In the genomic region with DNA sequence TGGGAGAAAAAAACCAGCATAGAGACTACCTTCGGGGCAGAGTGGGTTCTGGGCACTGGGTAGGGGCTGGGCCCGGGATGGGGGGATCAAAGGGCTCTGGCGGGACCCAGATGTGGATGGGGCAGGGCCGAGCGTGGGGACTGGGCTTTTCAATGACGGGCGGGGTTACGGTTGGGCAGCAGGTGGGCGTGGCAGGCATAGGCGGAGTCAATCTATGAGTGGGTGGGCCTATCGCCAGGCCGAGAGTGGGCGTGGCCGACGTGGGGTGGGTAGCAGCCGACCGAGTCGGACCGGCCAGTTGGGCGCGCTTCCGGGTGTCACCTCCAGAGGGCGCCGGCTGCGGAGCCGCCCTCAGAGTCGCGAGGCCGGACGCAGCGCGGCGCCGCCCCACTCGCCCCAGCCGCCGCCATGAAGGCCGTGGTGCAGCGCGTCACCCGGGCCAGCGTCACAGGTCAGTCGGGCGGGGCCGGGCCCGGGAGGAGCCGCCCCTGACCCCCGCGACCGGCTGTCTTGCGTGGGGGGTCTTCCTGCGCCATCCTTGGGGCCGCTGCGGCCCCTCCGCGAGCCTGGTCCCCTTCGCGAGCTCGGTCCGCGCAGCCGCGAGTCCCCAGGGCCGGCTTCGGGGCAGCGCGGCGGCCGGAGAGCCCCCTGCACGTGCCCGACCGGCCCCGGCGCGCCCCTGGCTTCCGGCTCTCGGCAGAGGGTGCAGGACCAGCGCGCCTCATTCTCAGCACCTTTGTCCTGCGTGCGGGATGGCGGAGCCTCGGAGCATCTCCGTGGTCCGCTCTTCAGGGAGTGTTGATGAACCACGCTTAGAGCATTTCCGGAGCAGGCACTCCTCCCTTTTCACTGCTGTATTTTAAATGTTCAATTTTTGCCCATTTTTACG, we compare ENCODE assay signal across 8 cellular contexts. TPM values are rescaled to one million over a fixed set of nuclear protein-coding genes. Genes with fewer than 3 reads are reported as not detected.
DNase-seq lines count a peak whose midpoint lies in the region; ATAC-seq, FAIRE-seq and TF ChIP-seq lines count a peak whose summit lies in the region.

DTD1 (plus strand) TSS at position 390 of the 889 bp plus-strand sequence; CDS start at position 409, 19 bp downstream.

- dilution Hi-C loops in keratinocyte (cut with MboI; ENCODE audit: extremely low pct_ligation_motif_present, low sequenced_read_pairs) = no loop called here

- no peaks in the 10 kb centered on the region for H3K27me3 ChIP-seq in keratinocyte (ENCODE audit: control insufficient read depth, extremely low read depth, insufficient read depth, low read length)

- peak within 1 kb of the TSS; percentile 96 for H3K4me2 ChIP-seq in keratinocyte (ENCODE audit: control insufficient read depth, extremely low read depth, insufficient read depth, low read depth, low read length)

- H3K9me1 ChIP-seq in keratinocyte (ENCODE audit: control insufficient read depth, extremely low read depth, insufficient read depth, low read length) = no peaks in the 10 kb centered on the region

- peak; percentile 97 for DNase-seq in AG20443 (ENCODE audit: low spot score)
- peak; percentile 84 for DNase-seq in NCI-H2227 treated with DMSO at 0.1 percent for 48 hours (lab: John Stamatoyannopoulos, UW)
- DNase-seq in activated CD4-positive, CD25-positive, alpha-beta regulatory T cell treated with anti-CD3 and anti-CD28 coated beads, Interleukin-2, amount 50 U/mL, for 16 hours (ENCODE audit: low read depth, low spot score) = peak; percentile 70
- DNase-seq in central memory CD4-positive, alpha-beta T cell = peak; percentile 58
- DNase-seq in keratinocyte (ENCODE audit: low read depth, low spot score) = peak; percentile 38
- DNase-seq in stimulated activated CD4-positive, alpha-beta T cell treated with anti-CD3 and anti-CD28 coated beads, Interleukin-12 subunit alpha, Interleukin-12 subunit beta, amount 100 ng/mL, for 48 hours (ENCODE audit: low read depth in 2 of 3, low spot score in 1 of 3) = peak; percentile 83 to 91 (median 90)

- H3K79me2 ChIP-seq in keratinocyte (ENCODE audit: control insufficient read depth, insufficient read depth, low read length) = peaks cover 21% of the 10 kb centered on the region

- no peaks in the 10 kb centered on the region for H3K9me3 ChIP-seq in keratinocyte (ENCODE audit: control insufficient read depth, low read depth, low read length)

- peak within 1 kb of the TSS; percentile 87 for H2AFZ ChIP-seq in keratinocyte (ENCODE audit: control insufficient read depth, low read length)

- peak within 1 kb of the TSS; percentile 65 for H3K27ac ChIP-seq in keratinocyte (ENCODE audit: control insufficient read depth, insufficient read depth, low read length)

- TF ChIP-seq POLR2A in GM18951 (IDR thresholded peaks at IDR 0.05; ENCODE audit: extremely low read depth, insufficient read depth, insufficient read length) = peak; percentile 77

- H4K20me1 ChIP-seq in keratinocyte (ENCODE audit: control insufficient read depth, extremely low read depth, insufficient read depth, low read length) = no peaks in the 10 kb centered on the region

- peak within 1 kb of the TSS; percentile 56 to 95 (median 88) for H3K4me3 ChIP-seq in keratinocyte (ENCODE audit: control insufficient read depth in 2 of 3, extremely low read depth in 1 of 3, insufficient read depth in 2 of 3, low read depth in 1 of 3, low read length in 3 of 3)

- H3K36me3 ChIP-seq in keratinocyte (ENCODE audit: control insufficient read depth in 2 of 2, extremely low read depth in 1 of 2, insufficient read depth in 2 of 2, low read length in 2 of 2) = no peaks in the 10 kb centered on the region

- in situ Hi-C loops in GM18951 (cut with MboI; ENCODE audit: low sequenced_read_pairs, unreplicated experiment) = no loop called here

- H3K9ac ChIP-seq in keratinocyte (ENCODE audit: control insufficient read depth, extremely low read depth, insufficient read depth, low read length) = peak within 1 kb of the TSS; percentile 82

- TF ChIP-seq CTCF in keratinocyte (optimal IDR thresholded peaks at IDR 0.05 in 1 of 3, IDR thresholded peaks at IDR 0.05 in 1 of 3, conservative IDR thresholded peaks at IDR 0.05 in 1 of 3; ENCODE audit: extremely low read depth in 1 of 3, insufficient read depth in 2 of 3, low read length in 3 of 3) = peak in 2 of 3 experiments; percentile 75 to 81

- peak; percentile 85 for ATAC-seq in HG03175 (IDR thresholded peaks at IDR 0.05; ENCODE audit: unreplicated experiment)

- peaks cover 8% of the 10 kb centered on the region for H3K4me1 ChIP-seq in keratinocyte (ENCODE audit: control insufficient read depth, extremely low read depth, insufficient read depth, low read length)

- peak; percentile 60 for FAIRE-seq in keratinocyte (lab: Jason Lieb, UNC)

RNA-seq across cellular contexts. Expression of gene DTD1, which starts in this region (rescaled TPM):
- polyA plus RNA-seq in keratinocyte = 49.3 to 79.2 TPM (median 68.3 TPM) in 3 replicates
- 68.5 TPM for polyA plus RNA-seq in keratinocyte (2011; ENCODE audit: low read depth)
- 55.7 and 69.1 TPM in 2 replicates for polyA plus RNA-seq in keratinocyte (2011; cell fraction: cytosol; rRNA removed)
- 28.8 and 30.2 TPM in 2 replicates for polyA plus RNA-seq in keratinocyte (2011; cell fraction: nucleus; rRNA removed)
- 53.8 and 77.5 TPM in 2 replicates for polyA plus RNA-seq in keratinocyte (2012; ENCODE audit: low replicate concordance)
- polyA minus RNA-seq in keratinocyte = 26.2 to 36.1 TPM (median 30.3 TPM) in 3 replicates
- polyA minus RNA-seq in keratinocyte (2011; cell fraction: cytosol; rRNA and poly(A)+ RNA removed) = 28.6 TPM
- 9.1 and 11.6 TPM in 2 replicates for polyA minus RNA-seq in keratinocyte (2011; cell fraction: nucleus; rRNA and poly(A)+ RNA removed)

Comparison
In these comparisons a context has a peak if more than half of its experiments do, and no peak if none do; other contexts are left out.
1. Peak in every context shown above with its lines: DNase-seq, ATAC-seq, H3K4me3 ChIP-seq and H3K27ac ChIP-seq.
2. DNase-seq: peak in every context shown above with its lines; median percentile 97 in AG20443; 90 in stimulated activated CD4-positive, alpha-beta T cell treated with anti-CD3 and anti-CD28 coated beads, Interleukin-12 subunit alpha, Interleukin-12 subunit beta, amount 100 ng/mL, for 48 hours; 84 in NCI-H2227 treated with DMSO at 0.1 percent for 48 hours; 70 in activated CD4-positive, CD25-positive, alpha-beta regulatory T cell treated with anti-CD3 and anti-CD28 coated beads, Interleukin-2, amount 50 U/mL, for 16 hours; 58 in central memory CD4-positive, alpha-beta T cell; 38 in keratinocyte.